ENCODE assay signal across 21 cellular contexts in genomic region chr2:231727621-231728020, GRCh38.
"Had no signal": no experiment of that assay in that cellular context is flagged by ENCODE, and none has a peak within 500 bp of the region (broad histone marks: within the 10 kb centered on the region; RNA-seq: fewer than 3 reads in every experiment).

No MANE protein-coding gene starts in this region.

- DNase-seq: dorsolateral prefrontal cortex; effector memory CD4-positive, alpha-beta T cell; immature natural killer cell; kidney; left cardiac atrium; left ventricle myocardium inferior; lower lobe of right lung; naive B cell; small intestine; stimulated activated CD4-positive, alpha-beta T cell treated with anti-CD3 and anti-CD28 coated beads, Interleukin-12 subunit alpha, Interleukin-12 subunit beta, amount 100 ng/mL, for 4 hours; stimulated activated naive CD8-positive, alpha-beta T cell treated with anti-CD3 and anti-CD28 coated beads, Interleukin-15, Interleukin-2, amounts not matched to agents 100 U/mL and 50 U/mL, for 24 hours; thyroid gland had no signal

- H3K27ac Mint-ChIP-seq: immature natural killer cell, memory B cell, nephron, type B pancreatic cell had no signal

- H3K4me3 ChIP-seq: coronary artery, dorsolateral prefrontal cortex, esophagus muscularis mucosa, gastroesophageal sphincter, left ventricle myocardium inferior, lower lobe of right lung, right atrium auricular region, suprapubic skin, thyroid gland had no signal

- H3K4me1 ChIP-seq: gastroesophageal sphincter, lower lobe of right lung, right atrium auricular region, suprapubic skin, thyroid gland had no signal

- H3K9me3 ChIP-seq: esophagus muscularis mucosa, gastroesophageal sphincter, left ventricle myocardium inferior, lower lobe of right lung, right atrium auricular region, suprapubic skin, thyroid gland had no signal

- H3K4me1 Mint-ChIP-seq: immature natural killer cell, memory B cell had no signal

- H3K27me3 Mint-ChIP-seq: memory B cell, naive B cell, type B pancreatic cell had no signal

- ATAC-seq: gastroesophageal sphincter; left cardiac atrium; lower lobe of right lung; stimulated activated naive CD8-positive, alpha-beta T cell treated with anti-CD3 and anti-CD28 coated beads, Interleukin-15, Interleukin-2, amounts not matched to agents 100 U/mL and 50 U/mL, for 24 hours had no signal

- H3K27ac ChIP-seq: coronary artery, dorsolateral prefrontal cortex, epithelial cell of prostate, esophagus muscularis mucosa, gastroesophageal sphincter, left ventricle myocardium inferior, lower lobe of right lung, right atrium auricular region, suprapubic skin, thyroid gland had no signal

- H3K27me3 ChIP-seq: dorsolateral prefrontal cortex, esophagus muscularis mucosa, gastroesophageal sphincter, right atrium auricular region, suprapubic skin, thyroid gland had no signal

- H3K9me3 Mint-ChIP-seq: immature natural killer cell, memory B cell, naive B cell, nephron, type B pancreatic cell had no signal

- H3K4me3 Mint-ChIP-seq: immature natural killer cell, memory B cell, naive B cell, nephron, type B pancreatic cell had no signal
